Comparison of ENCODE assay signal across 8 cellular contexts in the genomic region with DNA sequence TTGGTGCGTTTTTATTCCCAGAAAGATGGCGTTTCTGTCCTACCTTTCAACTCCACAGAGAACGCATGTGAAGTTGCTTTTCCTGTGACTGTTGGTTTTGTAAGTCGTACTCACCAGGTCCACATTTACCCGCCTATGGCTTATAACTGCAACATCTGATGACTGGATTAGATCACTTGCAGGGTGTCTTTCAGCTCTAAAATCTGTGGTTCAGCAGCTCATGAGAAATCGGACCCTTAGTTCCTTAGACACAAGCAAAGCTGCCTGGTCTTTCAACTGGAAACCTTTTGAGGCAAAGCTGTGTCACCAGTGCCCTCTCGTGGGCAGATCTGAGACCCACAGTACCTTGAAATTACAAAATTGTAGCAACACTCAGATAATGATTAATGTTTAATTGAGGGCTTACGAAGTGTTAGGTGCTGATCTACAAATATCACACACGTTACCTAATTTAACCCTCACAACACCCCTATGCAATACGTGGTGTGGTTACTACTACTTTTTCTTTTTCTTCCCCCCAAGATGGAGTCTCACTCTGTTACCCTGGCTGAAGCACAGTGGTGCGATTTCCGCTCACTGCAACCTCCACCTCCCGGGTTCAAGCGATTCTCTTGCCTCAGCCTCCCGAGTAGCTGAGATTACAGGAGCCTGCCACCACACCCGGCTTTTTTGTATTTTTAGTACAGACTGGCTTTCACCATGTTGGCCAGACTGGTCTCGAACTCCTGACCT.
DNase-seq lines count a peak whose midpoint lies in the region; ATAC-seq, FAIRE-seq and TF ChIP-seq lines count a peak whose summit lies in the region.

No MANE protein-coding gene starts in this region.

- H3K27ac ChIP-seq in SK-N-MC (peak overlapping the region; percentile 93), vagina (no peak overlapping the region)

- no peak for FAIRE-seq in HTR-8/SVneo (lab: Jason Lieb, UNC)

- peak; percentile 62 for DNase-seq in ELR (ENCODE audit: low read depth)
- peak; percentile 30 for DNase-seq in HTR-8/SVneo (ENCODE audit: insufficient read length, low spot score)
- peak; percentile 62 for DNase-seq in SK-N-MC (ENCODE audit: low read depth, low spot score)
- peak; percentile 72 for DNase-seq in activated naive CD4-positive, alpha-beta T cell treated with Interleukin-2 at 50 U/mL for 16 hours
- peak; percentile 57 for DNase-seq in glomerular visceral epithelial cell (ENCODE audit: extremely low spot score)
- peak; percentile 44 for DNase-seq in putamen (ENCODE audit: low spot score)
- DNase-seq in vagina (ENCODE audit: extremely low spot score in 2 of 2) = no peak

- H3K27me3 ChIP-seq in vagina = no peaks in the 10 kb centered on the region

- intact Hi-C loops in vagina (cut with DNase I) = no loop called here

- no peak for TF ChIP-seq POLR2A in vagina (IDR thresholded peaks at IDR 0.05)

- ATAC-seq in HG03520 (IDR thresholded peaks at IDR 0.05; ENCODE audit: unreplicated experiment) = no peak

- H3K4me3 ChIP-seq in SK-N-MC (peak overlapping the region; percentile 67), vagina (no peak overlapping the region)

- H3K36me3 ChIP-seq in SK-N-MC (ENCODE audit: insufficient read depth, low read length) (no peaks in the 10 kb centered on the region), vagina (no peaks in the 10 kb centered on the region)

- no peaks in the 10 kb centered on the region for H3K4me1 ChIP-seq in vagina

- peak in 2 of 3 experiments; percentile 17 to 64 for TF ChIP-seq CTCF in vagina (IDR thresholded peaks at IDR 0.05)

- H3K9ac ChIP-seq in SK-N-MC (ENCODE audit: insufficient read length) = peak overlapping the region; percentile 77

- 0 out of 2 replicates have a peak, but pooled peaks cover 3% of the 10 kb centered on the region for H3K9me3 ChIP-seq in SK-N-MC (ENCODE audit: low read depth, low read length)
- no peaks in the 10 kb centered on the region for H3K9me3 ChIP-seq in vagina

Comparison
In these comparisons a context has a peak if more than half of its experiments do, and no peak if none do; other contexts are left out.
1. DNase-seq: peak in ELR (single experiment), HTR-8/SVneo (single experiment), SK-N-MC (single experiment), activated naive CD4-positive, alpha-beta T cell treated with Interleukin-2 at 50 U/mL for 16 hours (single experiment), glomerular visceral epithelial cell (single experiment) and putamen (single experiment); none in vagina (0 of 2).